15 cellular contexts compared by ENCODE assay signal in the genomic region with DNA sequence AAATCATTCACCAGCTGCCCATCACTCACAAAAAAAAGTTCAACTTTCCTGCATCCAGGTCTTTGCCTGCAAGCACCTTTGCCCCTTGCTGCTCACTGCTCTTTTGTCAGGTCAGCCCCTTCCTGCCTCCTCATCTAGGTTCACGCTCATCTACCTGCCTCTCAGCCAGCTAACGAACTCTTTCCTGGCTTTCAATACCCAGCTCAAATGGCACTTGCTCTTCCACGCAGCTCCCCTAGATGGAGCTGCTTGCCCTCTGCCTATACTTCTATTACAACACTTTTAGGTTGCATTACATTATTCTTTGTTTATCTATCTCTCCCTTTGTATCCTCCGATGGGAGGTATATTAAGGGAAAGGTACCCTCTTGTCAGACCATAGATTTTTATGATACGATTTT.
A peak's percentile ranks its signal among the peaks of the same experiment; 100 is the strongest.
DNase-seq lines count a peak whose midpoint lies in the region; ATAC-seq and TF ChIP-seq lines count a peak whose summit lies in the region.
"Had no signal": no experiment of that assay in that cellular context is flagged by ENCODE, and none has a peak within 500 bp of the region (broad histone marks: within the 10 kb centered on the region; RNA-seq: fewer than 3 reads in every experiment).

No MANE protein-coding gene starts in this region.

- H3K4me2 ChIP-seq in PC-3 (ENCODE audit: low read length) (no peak overlapping the region), Karpas-422 (ENCODE audit: low read depth, low read length, poor library complexity, severe bottlenecking) (no peak overlapping the region)

- no TSS peak for BruUV-seq in PC-3 (replicated peaks; lab: Mats Ljungman, UMichigan)

- H3K9me2 ChIP-seq in PC-3 (replicated peaks; ENCODE audit: low read length) (no peaks in the 10 kb centered on the region), Karpas-422 (replicated peaks; ENCODE audit: insufficient read depth, low read length) (no peaks in the 10 kb centered on the region)

- peaks cover 59% of the 10 kb centered on the region for H3K27me3 ChIP-seq in PC-3 (ENCODE audit: low read length)
- H3K27me3 ChIP-seq in foreskin keratinocyte, result peaks cover 2% of the 10 kb centered on the region
- H3K27me3 ChIP-seq in Karpas-422 (ENCODE audit: low read length), result no peaks in the 10 kb centered on the region
- H3K27me3 ChIP-seq: SJCRH30 had no signal

- no peak overlapping the region for H3K27ac ChIP-seq in C4-2B
- H3K27ac ChIP-seq in PC-3 (ENCODE audit: low read length), result no peak overlapping the region
- H3K27ac ChIP-seq in foreskin keratinocyte, result no peak overlapping the region
- H3K27ac ChIP-seq in Karpas-422 (ENCODE audit: low read length), result no peak overlapping the region
- H3K27ac ChIP-seq in coronary artery, result no peak overlapping the region
- H3K27ac ChIP-seq: SJCRH30, stomach had no signal

- ATAC-seq in PC-3 (no peak), foreskin keratinocyte (no peak), GM18520 (IDR thresholded peaks at IDR 0.05; ENCODE audit: unreplicated experiment) (no peak), GM21737 (IDR thresholded peaks at IDR 0.05; ENCODE audit: unreplicated experiment) (no peak)
- ATAC-seq: sciatic nerve had no signal

- POLR2A ChIA-PET in PC-3 (lab: Charles Lee; ENCODE audit: unreplicated experiment), result no interaction called here

- intact Hi-C loops in PC-3 (cut with micrococcal nuclease), result no loop called here

- TF ChIP-seq CTCF in C4-2B (conservative IDR thresholded peaks at IDR 0.05) (peak; percentile 53), GM13977 (IDR thresholded peaks at IDR 0.05; ENCODE audit: extremely low read depth, insufficient read depth, missing control alignments) (peak; percentile 11), PC-3 (conservative IDR thresholded peaks at IDR 0.05; ENCODE audit: low read depth, low read length) (peak; percentile 62), foreskin keratinocyte (conservative IDR thresholded peaks at IDR 0.05) (peak; percentile 45), coronary artery (IDR thresholded peaks at IDR 0.05) (no peak)

- no peaks in the 10 kb centered on the region for H3K4me1 ChIP-seq in PC-3 (ENCODE audit: insufficient read depth, low read length)
- no peaks in the 10 kb centered on the region for H3K4me1 ChIP-seq in foreskin keratinocyte
- H3K4me1 ChIP-seq in Karpas-422 (ENCODE audit: low read length), result no peaks in the 10 kb centered on the region
- H3K4me1 ChIP-seq: SJCRH30, stomach had no signal

- DNase-seq in GM13977 (ENCODE audit: low spot score) (no peak), PC-3 (no peak), foreskin keratinocyte (no peak), Karpas-422 (no peak), coronary artery (ENCODE audit: low spot score) (no peak)
- DNase-seq: activated T-cell treated with anti-CD3 and anti-CD28 coated beads for 4 hours; CD4-positive, alpha-beta T cell; NCI-H1417; NCI-H526 treated with DMSO at 0.1 percent for 48 hours; stomach had no signal

- H4K20me1 ChIP-seq in PC-3 (ENCODE audit: low read length), result no peaks in the 10 kb centered on the region
- H4K20me1 ChIP-seq in Karpas-422 (ENCODE audit: insufficient read depth, low read depth, low read length), result no peaks in the 10 kb centered on the region

- no peak overlapping the region for H2AFZ ChIP-seq in PC-3 (ENCODE audit: low read length)
- H2AFZ ChIP-seq in Karpas-422 (ENCODE audit: low read length), result no peak overlapping the region

- H3K36me3 ChIP-seq in PC-3 (ENCODE audit: low read depth, low read length), result no peaks in the 10 kb centered on the region
- no peaks in the 10 kb centered on the region for H3K36me3 ChIP-seq in Karpas-422 (ENCODE audit: insufficient read depth, low read length)
- H3K36me3 ChIP-seq: SJCRH30, stomach had no signal

- H3K9ac ChIP-seq in PC-3 (ENCODE audit: low read length) (no peak overlapping the region), Karpas-422 (ENCODE audit: low read length) (no peak overlapping the region)

- H3K9me3 ChIP-seq in PC-3 (ENCODE audit: low read length) (peaks cover 11% of the 10 kb centered on the region), Karpas-422 (ENCODE audit: low read length) (no peaks in the 10 kb centered on the region)
- H3K9me3 ChIP-seq: SJCRH30 had no signal

- in situ Hi-C loops in GM13977 (cut with MboI; ENCODE audit: low pct_unique_long_range_greater_than_20kb, low sequenced_read_pairs, unreplicated experiment), result loop anchor here (25.0 kb wide), 1 partner anchor 433 kb away; a partner anchor contains a TSS

- no peaks in the 10 kb centered on the region for H3F3A ChIP-seq in PC-3 (ENCODE audit: low read length, unreplicated experiment)

- H3K4me3 ChIP-seq in PC-3 (ENCODE audit: low read length) (no peak overlapping the region), Karpas-422 (ENCODE audit: low read length) (no peak overlapping the region), coronary artery (no peak overlapping the region)
- H3K4me3 ChIP-seq: SJCRH30, stomach had no signal

- CTCF ChIA-PET in PC-3 (lab: Charles Lee), result no interaction called here

- no peaks in the 10 kb centered on the region for H3K79me2 ChIP-seq in PC-3 (ENCODE audit: low read length)
- H3K79me2 ChIP-seq in Karpas-422 (ENCODE audit: low read length), result no peaks in the 10 kb centered on the region
